In genomic region chr12:41745593-41745992, GRCh38 we compare ENCODE assay signal across 18 cellular contexts.
A peak's percentile ranks its signal among the peaks of the same experiment; 100 is the strongest.
DNase-seq lines count a peak whose midpoint lies in the region; ATAC-seq, FAIRE-seq and TF ChIP-seq lines count a peak whose summit lies in the region.
"Had no signal": no experiment of that assay in that cellular context is flagged by ENCODE, and none has a peak within 500 bp of the region (broad histone marks: within the 10 kb centered on the region; RNA-seq: fewer than 3 reads in every experiment).

No MANE protein-coding gene starts in this region.

- peaks cover 5% of the 10 kb centered on the region for H3K4me1 Mint-ChIP-seq in nephron progenitor cell
- no peaks in the 10 kb centered on the region for H3K4me1 Mint-ChIP-seq in activated T-cell treated with anti-CD3 and anti-CD28 coated beads, Interleukin-2, amount 50 U/mL, for 4 hours (ENCODE audit: low read depth)
- H3K4me1 Mint-ChIP-seq: B cell, CD14-positive monocyte had no signal

- peaks cover 4% of the 10 kb centered on the region for H3K9me3 Mint-ChIP-seq in nephron progenitor cell
- peaks cover 4% of the 10 kb centered on the region for H3K9me3 Mint-ChIP-seq in activated T-cell treated with anti-CD3 and anti-CD28 coated beads, Interleukin-2, amount 50 U/mL, for 4 hours
- H3K9me3 Mint-ChIP-seq: T-helper 1 cell treated with Interleukin-12 subunit alpha and Interleukin-12 subunit beta and Interleukin-4 antibody, amounts not matched to agents 30 μg/mL and 1 μg/mL, for 36 hours had no signal

- H2AFZ ChIP-seq in Karpas-422 (ENCODE audit: low read length) (peak overlapping the region; percentile 63; the same call in 1 of the 2 replicates), H1 (ENCODE audit: low read length) (no peak overlapping the region)

- H3K9me2 ChIP-seq in Karpas-422 (replicated peaks; ENCODE audit: insufficient read depth, low read length): no peaks in the 10 kb centered on the region; the same call in 1 of the 2 replicates

- no peaks in the 10 kb centered on the region for H3K27me3 ChIP-seq in Karpas-422 (ENCODE audit: low read length)
- H3K27me3 ChIP-seq in H1 (replicated peaks in 1 of 4; ENCODE audit: control insufficient read depth in 3 of 4, extremely low read depth in 1 of 4, insufficient read depth in 3 of 4, low read length in 3 of 4): no peaks in the 10 kb centered on the region

- POLR2A ChIA-PET in H1 (lab: Charles Lee; ENCODE audit: partially characterized antibody): no interaction called here

- H3K4me3 ChIP-seq in Karpas-422 (ENCODE audit: low read length): no peak overlapping the region
- no peak overlapping the region for H3K4me3 ChIP-seq in H1 (ENCODE audit: extremely low read depth in 1 of 4, insufficient read depth in 2 of 4, low read depth in 3 of 4, low read length in 4 of 4)

- no peak overlapping the region for H4K91ac ChIP-seq in H1 (replicated peaks; ENCODE audit: insufficient read length, low read length)

- H4K20me1 ChIP-seq in Karpas-422 (ENCODE audit: insufficient read depth, low read depth, low read length): no peaks in the 10 kb centered on the region
- H4K20me1 ChIP-seq in H1 (replicated peaks in 1 of 2; ENCODE audit: control insufficient read depth in 1 of 2, insufficient read depth in 2 of 2, low read length in 2 of 2): no peaks in the 10 kb centered on the region

- no peak overlapping the region for H2BK5ac ChIP-seq in H1 (ENCODE audit: low read depth, low read length)

- H3K9me3 ChIP-seq in Karpas-422 (ENCODE audit: low read length) (no peaks in the 10 kb centered on the region), H1 (ENCODE audit: insufficient read depth in 2 of 2, low read depth in 1 of 2, low read length in 1 of 2) (no peaks in the 10 kb centered on the region)

- H4K8ac ChIP-seq in H1 (ENCODE audit: extremely low read depth, insufficient read depth, low read length): no peak overlapping the region

- CTCF ChIA-PET in H1 (lab: Charles Lee; ENCODE audit: partially characterized antibody): interaction anchor here (0.7 to 1.0 kb wide), 2 partner anchors 13 to 60 kb away, joined by 3 to 4 read pairs; no protein-coding TSS in a partner anchor

- H3K4me1 ChIP-seq in Karpas-422 (ENCODE audit: low read length): peaks cover 13% of the 10 kb centered on the region
- no peaks in the 10 kb centered on the region for H3K4me1 ChIP-seq in H1 (replicated peaks in 1 of 4; ENCODE audit: control insufficient read depth in 3 of 4, insufficient read depth in 4 of 4, low read length in 3 of 4)

- no peak overlapping the region for H3K18ac ChIP-seq in H1 (ENCODE audit: extremely low read depth, low read length)

- no peak overlapping the region for H3K4me3 Mint-ChIP-seq in nephron progenitor cell
- H3K4me3 Mint-ChIP-seq in activated T-cell treated with anti-CD3 and anti-CD28 coated beads, Interleukin-2, amount 50 U/mL, for 4 hours: no peak overlapping the region
- H3K4me3 Mint-ChIP-seq: B cell; CD14-positive monocyte; T-helper 1 cell treated with Interleukin-12 subunit alpha and Interleukin-12 subunit beta and Interleukin-4 antibody, amounts not matched to agents 30 μg/mL and 1 μg/mL, for 36 hours had no signal

- peak; percentile 49 to 53 for TF ChIP-seq RAD21 in H1 (IDR thresholded peaks at IDR 0.05 in 1 of 2, conservative IDR thresholded peaks at IDR 0.05 in 1 of 2; ENCODE audit: low read depth in 2 of 2, low read length in 2 of 2)

- H3K4me2 ChIP-seq in Karpas-422 (ENCODE audit: low read depth, low read length, poor library complexity, severe bottlenecking): no peak overlapping the region
- H3K4me2 ChIP-seq in H1 (ENCODE audit: insufficient read depth in 1 of 2, low read depth in 2 of 2, low read length in 2 of 2): no peak overlapping the region
- H3K4me2 ChIP-seq: KMS-11 had no signal

- no peaks in the 10 kb centered on the region for H3K23me2 ChIP-seq in H1 (ENCODE audit: low read depth, low read length)

- H4K5ac ChIP-seq in H1 (ENCODE audit: insufficient read length, low read depth, low read length): no peak overlapping the region

- H3K27ac Mint-ChIP-seq in nephron progenitor cell: no peak overlapping the region
- H3K27ac Mint-ChIP-seq: B cell; CD14-positive monocyte; T-helper 1 cell treated with Interleukin-12 subunit alpha and Interleukin-12 subunit beta and Interleukin-4 antibody, amounts not matched to agents 30 μg/mL and 1 μg/mL, for 36 hours had no signal

- H3K79me1 ChIP-seq in H1 (ENCODE audit: low read depth, low read length): no peaks in the 10 kb centered on the region

- WGBS in H1 (ENCODE audit: extremely low coverage in 1 of 2, insufficient coverage in 1 of 2, insufficient read length in 1 of 2, insufficient replicate concordance in 2 of 2, low coverage in 1 of 2, low lambda C conversion rate in 2 of 2, missing lambda C conversion rate in 1 of 2), 2 experiments: 63% methylated on average over 3 of the region's 3 CpGs; no CpG with 5 or more reads in 1 of the 2 experiments

- H3K27me3 Mint-ChIP-seq in nephron progenitor cell (ENCODE audit: low read depth, poor library complexity): no peaks in the 10 kb centered on the region
- no peaks in the 10 kb centered on the region for H3K27me3 Mint-ChIP-seq in activated T-cell treated with anti-CD3 and anti-CD28 coated beads, Interleukin-2, amount 50 U/mL, for 4 hours (ENCODE audit: low read depth)
- H3K27me3 Mint-ChIP-seq: B cell had no signal

- intact Hi-C loops in left ventricle myocardium superior (cut with micrococcal nuclease): no loop called here

- no peak overlapping the region for H2BK120ac ChIP-seq in H1 (replicated peaks; ENCODE audit: low read depth, low read length)

- H3K27ac ChIP-seq in Karpas-422 (ENCODE audit: low read length) (no peak overlapping the region), H1 (ENCODE audit: low read depth, low read length) (no peak overlapping the region)
- H3K27ac ChIP-seq: KMS-11 had no signal

- TF ChIP-seq CTCF in H1 (IDR thresholded peaks at IDR 0.05; ENCODE audit: control extremely low read depth in 1 of 3, insufficient read depth in 1 of 3, low read depth in 1 of 3, low read length in 3 of 3) (peak; percentile 11 to 44 (median 28); a peak in 3 of 4 replicates), nephron progenitor cell (IDR thresholded peaks at IDR 0.05) (no peak)

- H3K56ac ChIP-seq in H1 (replicated peaks; ENCODE audit: insufficient read length, low read depth, low read length): no peak overlapping the region

- H3K79me2 ChIP-seq in Karpas-422 (ENCODE audit: low read length) (no peaks in the 10 kb centered on the region), H1 (ENCODE audit: control insufficient read depth in 1 of 2, insufficient read depth in 2 of 2, low read length in 2 of 2) (no peaks in the 10 kb centered on the region)

- no peaks in the 10 kb centered on the region for H3K36me3 Mint-ChIP-seq in nephron progenitor cell (ENCODE audit: low read depth)
- H3K36me3 Mint-ChIP-seq in activated T-cell treated with anti-CD3 and anti-CD28 coated beads, Interleukin-2, amount 50 U/mL, for 4 hours (ENCODE audit: insufficient read depth): no peaks in the 10 kb centered on the region
- H3K36me3 Mint-ChIP-seq: CD14-positive monocyte had no signal

- H2BK20ac ChIP-seq in H1 (ENCODE audit: low read length): no peak overlapping the region

- no peak for TF ChIP-seq POLR2A in H1 (IDR thresholded peaks at IDR 0.05; ENCODE audit: control extremely low read depth in 1 of 2, low read depth in 2 of 2, low read length in 2 of 2)

- H3K36me3 ChIP-seq in Karpas-422 (ENCODE audit: insufficient read depth, low read length): no peaks in the 10 kb centered on the region
- no peaks in the 10 kb centered on the region for H3K36me3 ChIP-seq in H1 (ENCODE audit: control insufficient read depth in 2 of 4, insufficient read depth in 4 of 4, low read length in 3 of 4)

- peak; percentile 58 for FAIRE-seq in H1 (lab: Jason Lieb, UNC)
- FAIRE-seq: H54 had no signal

- no peak overlapping the region for H2BK12ac ChIP-seq in H1 (ENCODE audit: low read depth, low read length)

- H3K14ac ChIP-seq in H1 (ENCODE audit: insufficient read length): no peak overlapping the region

- no peak for TF ChIP-seq EP300 in H1 (IDR thresholded peaks at IDR 0.05; ENCODE audit: borderline replicate concordance in 1 of 2, low read depth in 2 of 2, low read length in 2 of 2)

- H2BK15ac ChIP-seq in H1 (ENCODE audit: low read length): no peak overlapping the region

- ATAC-seq in left ventricle myocardium superior: no peak
- no peak for ATAC-seq in activated T-cell treated with anti-CD3 and anti-CD28 coated beads, Interleukin-2, amount 50 U/mL, for 4 hours
- ATAC-seq in stimulated activated naive CD8-positive, alpha-beta T cell treated with anti-CD3 and anti-CD28 coated beads, Interleukin-15, Interleukin-2, amounts not matched to agents 100 U/mL and 50 U/mL, for 24 hours: no peak
- ATAC-seq: Right ventricle myocardium inferior had no signal

- no peak overlapping the region for H2AK5ac ChIP-seq in H1 (ENCODE audit: low read depth, low read length)

- H3K4ac ChIP-seq in H1 (replicated peaks; ENCODE audit: insufficient read length, low read depth, low read length): no peak overlapping the region

- H3K23ac ChIP-seq in H1 (ENCODE audit: insufficient read length): no peak overlapping the region

- DNase-seq in NCI-H82 (lab: John Stamatoyannopoulos, UW): peak; percentile 6
- no peak for DNase-seq in NCI-H82 treated with DMSO at 0.1 percent for 48 hours (lab: John Stamatoyannopoulos, UW; ENCODE audit: unreplicated experiment)
- no peak for DNase-seq in Karpas-422
- no peak for DNase-seq in H1 (ENCODE audit: low read depth in 1 of 2, low spot score in 2 of 2)
- DNase-seq in nephron progenitor cell: no peak
- no peak for DNase-seq in left ventricle myocardium superior
- DNase-seq in activated T-cell treated with anti-CD3 and anti-CD28 coated beads, Interleukin-2, amount 50 U/mL, for 4 hours: no peak
- DNase-seq in stimulated activated naive CD8-positive, alpha-beta T cell treated with anti-CD3 and anti-CD28 coated beads, Interleukin-15, Interleukin-2, amounts not matched to agents 100 U/mL and 50 U/mL, for 24 hours: no peak
- DNase-seq: GDM1, IMR-90, NCI-H1694, NCI-H2081 had no signal

- H3K9ac ChIP-seq in Karpas-422 (ENCODE audit: low read length): no peak overlapping the region
- H3K9ac ChIP-seq in H1 (replicated peaks in 1 of 4; ENCODE audit: extremely low read depth in 1 of 4, low read depth in 3 of 4, low read length in 3 of 4): no peak overlapping the region
- H3K9ac ChIP-seq: KMS-11 had no signal

TF ChIP-seq in H1, 55 proteins besides CTCF, POLR2A, EP300 and RAD21 (continues in another document):
- TF ChIP-seq TAF1 (IDR thresholded peaks at IDR 0.05; ENCODE audit: low read depth, low read length): no peak
- TF ChIP-seq SP1 (IDR thresholded peaks at IDR 0.05; ENCODE audit: low read depth, low read length): no peak
- TF ChIP-seq CHD1 (IDR thresholded peaks at IDR 0.05; ENCODE audit: low read depth, low read length): no peak
- TF ChIP-seq YY1 (IDR thresholded peaks at IDR 0.05; ENCODE audit: low read depth, low read length): no peak
- TF ChIP-seq RFX5 (IDR thresholded peaks at IDR 0.05; ENCODE audit: borderline replicate concordance, low read depth, low read length): no peak
- TF ChIP-seq SIN3A (conservative IDR thresholded peaks at IDR 0.05 in 1 of 2, IDR thresholded peaks at IDR 0.05 in 1 of 2; ENCODE audit: low read depth in 1 of 2, low read length in 2 of 2): no peak
- no peak for TF ChIP-seq NRF1 (IDR thresholded peaks at IDR 0.05; ENCODE audit: low read depth, low read length)
